28 cellular contexts compared by ENCODE assay signal in the genomic region with DNA sequence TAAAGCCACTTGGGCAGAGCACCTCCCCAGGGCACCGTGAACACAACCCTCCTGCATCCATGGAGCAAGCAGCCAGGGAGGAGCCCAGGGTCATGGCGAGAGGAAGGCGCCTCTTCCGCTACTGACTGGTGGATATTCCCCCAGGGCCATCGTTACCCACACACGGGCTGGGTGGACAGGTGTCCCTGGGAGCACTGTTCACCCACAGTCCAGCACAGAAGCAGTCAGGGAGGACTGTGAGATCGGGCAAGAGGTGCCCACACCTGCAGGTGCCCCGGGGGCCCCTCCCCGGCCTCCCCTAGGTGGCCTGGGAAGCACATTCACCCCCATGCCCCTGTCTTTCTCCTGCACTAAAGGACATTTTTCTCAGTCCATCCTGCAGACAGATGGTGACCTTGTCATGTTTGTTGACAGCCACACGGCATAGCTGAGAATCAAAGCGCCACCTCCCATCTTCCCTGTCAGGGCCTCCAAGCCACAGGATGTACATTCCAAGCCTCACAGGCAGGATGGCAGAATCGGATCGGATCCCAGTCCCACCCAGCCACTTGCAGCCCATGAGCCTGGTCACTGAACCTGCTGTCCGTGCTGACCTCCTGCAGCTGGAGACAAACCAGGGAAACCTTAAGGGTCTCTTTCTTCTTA.
"Had no signal": no experiment of that assay in that cellular context is flagged by ENCODE, and none has a peak within 500 bp of the region (broad histone marks: within the 10 kb centered on the region; RNA-seq: fewer than 3 reads in every experiment).

No MANE protein-coding gene starts in this region.

- H3K4me3 Mint-ChIP-seq: activated CD4-positive, alpha-beta memory T cell treated with anti-CD3 and anti-CD28 coated beads, Interleukin-2, amount 10 ng/mL, durations not matched to agents 7 days and 5 days; activated CD4-positive, alpha-beta T cell treated with anti-CD3 and anti-CD28 coated beads, Interleukin-2, amount 10 ng/mL, durations not matched to agents 7 days and 5 days; activated naive CD8-positive, alpha-beta T cell; activated T-cell treated with anti-CD3 and anti-CD28 coated beads, Interleukin-2, amount 50 U/mL, for 4 hours; activated T-helper 17 cell treated with anti-CD3 and anti-CD28 coated beads, Interleukin-2, amount 50 U/mL, for 72 hours; central memory CD8-positive, alpha-beta T cell; effector memory CD8-positive, alpha-beta T cell had no signal

- H3K27ac ChIP-seq: brain microvascular endothelial cell, coronary artery, esophagus muscularis mucosa, foreskin keratinocyte, gastrocnemius medialis, heart left ventricle had no signal

- ATAC-seq: activated T-cell treated with anti-CD3 and anti-CD28 coated beads, Interleukin-2, amount 50 U/mL, for 4 hours; activated T-helper 17 cell treated with anti-CD3 and anti-CD28 coated beads, Interleukin-2, amount 50 U/mL, for 72 hours; effector memory CD8-positive, alpha-beta T cell; foreskin keratinocyte; gastrocnemius medialis; heart left ventricle had no signal

- H3K36me3 ChIP-seq: brain microvascular endothelial cell, esophagus muscularis mucosa, gastrocnemius medialis, heart left ventricle had no signal

- H3K36me3 Mint-ChIP-seq: activated naive CD8-positive, alpha-beta T cell had no signal

- H3K4me1 Mint-ChIP-seq: activated CD4-positive, alpha-beta memory T cell treated with anti-CD3 and anti-CD28 coated beads, Interleukin-2, amount 10 ng/mL, durations not matched to agents 7 days and 5 days; activated CD4-positive, alpha-beta T cell treated with anti-CD3 and anti-CD28 coated beads, Interleukin-2, amount 10 ng/mL, durations not matched to agents 7 days and 5 days; activated T-helper 17 cell treated with anti-CD3 and anti-CD28 coated beads, Interleukin-2, amount 50 U/mL, for 72 hours; central memory CD8-positive, alpha-beta T cell had no signal

- DNase-seq: activated CD4-positive, alpha-beta memory T cell treated with anti-CD3 and anti-CD28 coated beads, Interleukin-2, amount 10 ng/mL, durations not matched to agents 7 days and 5 days; activated CD4-positive, alpha-beta T cell treated with anti-CD3 and anti-CD28 coated beads for 1 hour; activated CD4-positive, alpha-beta T cell treated with anti-CD3 and anti-CD28 coated beads for 4 hours; activated CD4-positive, alpha-beta T cell treated with anti-CD3 and anti-CD28 coated beads, Interleukin-2, amount 10 ng/mL, durations not matched to agents 7 days and 5 days; activated CD4-positive, alpha-beta T cell treated with anti-CD3 and anti-CD28 coated beads, Interleukin-2, amount 50 U/mL, for 4 hours; activated CD8-positive, alpha-beta memory T cell treated with anti-CD3 and anti-CD28 coated beads for 24 hours; activated effector memory CD4-positive, alpha-beta T cell treated with Interleukin-2 at 50 U/mL for 16 hours; activated gamma-delta T cell treated with Interleukin-2 at 50 U/mL for 16 hours; activated naive CD4-positive, alpha-beta T cell treated with anti-CD3 and anti-CD28 coated beads, Interleukin-2, amount 50 U/mL, for 16 hours; activated naive CD4-positive, alpha-beta T cell treated with Interleukin-2 at 50 U/mL for 16 hours; activated T-cell treated with anti-CD3 and anti-CD28 coated beads, Interleukin-2, amount 50 U/mL, for 4 hours; amniotic stem cell; brain microvascular endothelial cell; dermis blood vessel endothelial cell; effector CD4-positive, alpha-beta T cell; effector memory CD8-positive, alpha-beta T cell; erythroblast; foreskin keratinocyte; gastrocnemius medialis; glutamatergic neuron; heart left ventricle; T-helper 1 cell; T-helper 2 cell had no signal

- H3K27me3 ChIP-seq: brain microvascular endothelial cell, foreskin keratinocyte had no signal

- H3K9me3 ChIP-seq: esophagus muscularis mucosa, gastrocnemius medialis, heart left ventricle had no signal

- H3K4me1 ChIP-seq: foreskin keratinocyte, gastrocnemius medialis had no signal

- H3K4me3 ChIP-seq: coronary artery, esophagus muscularis mucosa, gastrocnemius medialis, heart left ventricle had no signal

- H3K27ac Mint-ChIP-seq: activated CD4-positive, alpha-beta memory T cell treated with anti-CD3 and anti-CD28 coated beads, Interleukin-2, amount 10 ng/mL, durations not matched to agents 7 days and 5 days; activated CD4-positive, alpha-beta T cell treated with anti-CD3 and anti-CD28 coated beads, Interleukin-2, amount 10 ng/mL, durations not matched to agents 7 days and 5 days; activated naive CD8-positive, alpha-beta T cell; activated T-helper 17 cell treated with anti-CD3 and anti-CD28 coated beads, Interleukin-2, amount 50 U/mL, for 72 hours; effector memory CD8-positive, alpha-beta T cell had no signal

- H3K27me3 Mint-ChIP-seq: activated CD4-positive, alpha-beta memory T cell treated with anti-CD3 and anti-CD28 coated beads, Interleukin-2, amount 10 ng/mL, durations not matched to agents 7 days and 5 days; activated CD4-positive, alpha-beta T cell treated with anti-CD3 and anti-CD28 coated beads, Interleukin-2, amount 10 ng/mL, durations not matched to agents 7 days and 5 days; activated T-helper 17 cell treated with anti-CD3 and anti-CD28 coated beads, Interleukin-2, amount 50 U/mL, for 72 hours had no signal

- H3K9me3 Mint-ChIP-seq: activated CD4-positive, alpha-beta memory T cell treated with anti-CD3 and anti-CD28 coated beads, Interleukin-2, amount 10 ng/mL, durations not matched to agents 7 days and 5 days; activated CD4-positive, alpha-beta T cell treated with anti-CD3 and anti-CD28 coated beads, Interleukin-2, amount 10 ng/mL, durations not matched to agents 7 days and 5 days; activated T-cell treated with anti-CD3 and anti-CD28 coated beads, Interleukin-2, amount 50 U/mL, for 4 hours; activated T-helper 17 cell treated with anti-CD3 and anti-CD28 coated beads, Interleukin-2, amount 50 U/mL, for 72 hours; central memory CD8-positive, alpha-beta T cell; effector memory CD8-positive, alpha-beta T cell had no signal
